1 cellular context compared by ENCODE assay signal in the genomic region with DNA sequence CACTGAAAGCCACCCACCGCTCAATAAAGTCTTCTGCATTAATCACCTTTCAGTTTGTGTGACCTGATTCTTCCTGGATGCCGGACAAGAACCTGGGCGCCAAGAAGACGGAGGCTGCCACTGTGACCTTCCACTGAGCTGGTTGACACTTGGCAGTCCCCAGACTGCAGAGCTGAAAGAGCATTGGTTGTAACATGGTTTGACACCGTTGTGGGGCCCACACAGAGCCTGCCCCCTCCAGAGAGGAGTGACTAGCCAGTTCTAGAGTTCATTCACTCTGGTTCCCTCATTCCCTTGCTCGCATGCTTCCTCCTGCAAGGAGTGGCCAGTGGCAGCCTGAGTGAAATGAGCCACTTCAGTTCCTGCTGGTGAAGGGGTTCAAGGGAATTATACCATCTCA.
TF ChIP-seq lines count a peak whose summit lies in the region.

No MANE protein-coding gene starts in this region.

TF ChIP-seq in A549, 52 proteins besides CTCF, POLR2A, EP300 and RAD21 (continued from another document):
- TF ChIP-seq FOSL2 (IDR thresholded peaks at IDR 0.05) (no peak), FOSL2 (CRISPR knock-in tag; IDR thresholded peaks at IDR 0.05) (no peak), CBX8 (IDR thresholded peaks at IDR 0.05) (no peak), CEBPB (IDR thresholded peaks at IDR 0.05) (no peak), CBX2 (IDR thresholded peaks at IDR 0.05; ENCODE audit: borderline replicate concordance, low read depth) (no peak), HOXA7 (CRISPR knock-in tag; IDR thresholded peaks at IDR 0.05) (no peak), MAFK (IDR thresholded peaks at IDR 0.05; ENCODE audit: partially characterized antibody) (no peak), TFCP2L1 (CRISPR knock-in tag; IDR thresholded peaks at IDR 0.05) (no peak)
TF ChIP-seq in A549: peak in this region for 0.
